36 cellular contexts compared by ENCODE assay signal in the genomic region with DNA sequence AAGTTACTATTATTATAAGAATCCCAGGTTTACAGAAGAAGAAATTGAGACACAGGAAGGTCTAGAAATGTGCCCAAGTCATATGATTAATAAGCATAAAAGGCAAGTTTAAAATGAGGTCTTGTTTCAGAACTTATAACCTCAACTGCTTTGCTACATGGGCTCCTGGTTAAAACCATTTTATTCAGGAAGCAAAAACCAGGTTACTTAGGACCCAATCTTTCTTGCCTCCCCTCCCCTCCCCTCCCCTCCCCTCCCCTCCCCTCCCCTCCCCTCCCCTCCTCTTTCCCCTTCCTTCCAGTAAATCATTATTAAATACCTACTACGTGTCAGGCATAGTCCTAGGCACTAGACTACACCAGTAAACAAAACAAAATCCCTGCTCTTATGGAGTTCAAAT.
"Had no signal": no experiment of that assay in that cellular context is flagged by ENCODE, and none has a peak within 500 bp of the region (broad histone marks: within the 10 kb centered on the region; RNA-seq: fewer than 3 reads in every experiment).

No MANE protein-coding gene starts in this region.

- H3K4me1 ChIP-seq: body of pancreas, gastrocnemius medialis had no signal

- FAIRE-seq: colon had no signal

- H3K9me3 Mint-ChIP-seq: activated CD4-positive, alpha-beta memory T cell treated with anti-CD3 and anti-CD28 coated beads for 36 hours; activated CD4-positive, alpha-beta T cell treated with anti-CD3 and anti-CD28 coated beads, Interleukin-2, amount 10 ng/mL, durations not matched to agents 24 days and 14 days; activated naive CD4-positive, alpha-beta T cell treated with anti-CD3 and anti-CD28 coated beads for 36 hours; activated naive CD4-positive, alpha-beta T cell treated with anti-CD3 and anti-CD28 coated beads, Interleukin-2, amount 50 U/mL, for 24 hours; activated naive CD8-positive, alpha-beta T cell treated with anti-CD3 and anti-CD28 coated beads for 36 hours; activated T-helper 1 cell treated with anti-CD3 and anti-CD28 coated beads, Interleukin-12 subunit alpha, Interleukin-12 subunit beta, Interleukin-2, Interleukin-4 antibody, amounts not matched to agents 30 ng/mL and 10 ng/mL and 1 ng/mL, durations not matched to agents 14 hours and 24 hours and 36 hours; activated T-helper 2 cell treated with anti-CD3 and anti-CD28 coated beads, Interferon-gamma antibody, Interleukin-2, Interleukin-4, amounts not matched to agents 10 μg/mL and 5 μg/mL and 100 μg/mL, durations not matched to agents 14 hours and 24 hours and 36 hours had no signal

- DNase-seq: activated B cell treated with CpG ODN at 0.5 μM for 24 hours; activated CD4-positive, alpha-beta memory T cell treated with anti-CD3 and anti-CD28 coated beads for 36 hours; activated CD4-positive, alpha-beta T cell treated with anti-CD3 and anti-CD28 coated beads, Interleukin-2, amount 10 ng/mL, durations not matched to agents 24 days and 14 days; activated CD8-positive, alpha-beta memory T cell treated with anti-CD3 and anti-CD28 coated beads, Interleukin-2, amount 10 ng/mL, durations not matched to agents 7 days and 5 days; activated CD8-positive, alpha-beta memory T cell treated with anti-CD3 and anti-CD28 coated beads, Interleukin-2, amount 50 U/mL, for 4 hours; activated CD8-positive, alpha-beta T cell treated with anti-CD3 and anti-CD28 coated beads, Interleukin-2, amount 10 ng/mL, durations not matched to agents 7 days and 5 days; activated effector memory CD4-positive, alpha-beta T cell treated with anti-CD3 and anti-CD28 coated beads, Interleukin-2, amount 50 U/mL, for 16 hours; activated naive CD4-positive, alpha-beta T cell treated with anti-CD3 and anti-CD28 coated beads for 36 hours; activated naive CD8-positive, alpha-beta T cell treated with anti-CD3 and anti-CD28 coated beads for 36 hours; activated naive CD8-positive, alpha-beta T cell treated with anti-CD3 and anti-CD28 coated beads, Interleukin-2, amount 50 U/mL, for 24 hours; activated T-cell treated with anti-CD3 and anti-CD28 coated beads, Interleukin-2, amount 50 U/mL, for 1 hour; activated T-cell treated with anti-CD3 and anti-CD28 coated beads, Interleukin-2, amount 50 U/mL, for 48 hours; adrenal gland; amygdala; aorta; body of pancreas; caudate nucleus; cortex of kidney; dermis blood vessel endothelial cell; effector CD4-positive, alpha-beta T cell; effector memory CD8-positive, alpha-beta T cell; erythroblast; foreskin keratinocyte; gastrocnemius medialis; glutamatergic neuron; heart left ventricle; T-helper 17 cell; T1000; WERI-Rb-1 had no signal

- H3K9me3 ChIP-seq: adrenal gland, body of pancreas, esophagus muscularis mucosa, gastrocnemius medialis, heart left ventricle had no signal

- ATAC-seq: activated CD4-positive, CD25-positive, alpha-beta regulatory T cell treated with anti-CD3 and anti-CD28 coated beads, Interleukin-2, amount 50 U/mL, for 24 hours; activated CD8-positive, alpha-beta memory T cell treated with anti-CD3 and anti-CD28 coated beads, Interleukin-2, amount 10 ng/mL, durations not matched to agents 7 days and 5 days; activated CD8-positive, alpha-beta T cell treated with anti-CD3 and anti-CD28 coated beads, Interleukin-2, amount 10 ng/mL, durations not matched to agents 7 days and 5 days; activated naive CD8-positive, alpha-beta T cell treated with anti-CD3 and anti-CD28 coated beads, Interleukin-2, amount 50 U/mL, for 24 hours; body of pancreas; effector memory CD8-positive, alpha-beta T cell; foreskin keratinocyte; gastrocnemius medialis; heart left ventricle; T-helper 17 cell had no signal

- H3K27ac Mint-ChIP-seq: activated B cell treated with CpG ODN at 0.5 μM for 24 hours; activated CD4-positive, alpha-beta memory T cell treated with anti-CD3 and anti-CD28 coated beads for 36 hours; activated CD4-positive, alpha-beta T cell treated with anti-CD3 and anti-CD28 coated beads, Interleukin-2, amount 10 ng/mL, durations not matched to agents 24 days and 14 days; activated CD8-positive, alpha-beta memory T cell treated with anti-CD3 and anti-CD28 coated beads, Interleukin-2, amount 10 ng/mL, durations not matched to agents 7 days and 5 days; activated CD8-positive, alpha-beta T cell treated with anti-CD3 and anti-CD28 coated beads, Interleukin-2, amount 10 ng/mL, durations not matched to agents 7 days and 5 days; activated naive CD4-positive, alpha-beta T cell treated with anti-CD3 and anti-CD28 coated beads for 36 hours; activated naive CD4-positive, alpha-beta T cell treated with anti-CD3 and anti-CD28 coated beads, Interleukin-2, amount 50 U/mL, for 24 hours; activated naive CD8-positive, alpha-beta T cell treated with anti-CD3 and anti-CD28 coated beads for 36 hours; activated naive CD8-positive, alpha-beta T cell treated with anti-CD3 and anti-CD28 coated beads, Interleukin-2, amount 50 U/mL, for 24 hours; activated T-helper 1 cell treated with anti-CD3 and anti-CD28 coated beads, Interleukin-12 subunit alpha, Interleukin-12 subunit beta, Interleukin-2, Interleukin-4 antibody, amounts not matched to agents 30 ng/mL and 10 ng/mL and 1 ng/mL, durations not matched to agents 14 hours and 24 hours and 36 hours; activated T-helper 2 cell treated with anti-CD3 and anti-CD28 coated beads, Interferon-gamma antibody, Interleukin-2, Interleukin-4, amounts not matched to agents 10 μg/mL and 5 μg/mL and 100 μg/mL, durations not matched to agents 14 hours and 24 hours and 36 hours; effector memory CD8-positive, alpha-beta T cell; T-helper 17 cell; T-helper 2 cell treated with Interferon-gamma antibody and Interleukin-4, amounts not matched to agents 5 μg/mL and 100 μg/mL, for 36 hours had no signal

- H3K4me1 Mint-ChIP-seq: activated B cell treated with CpG ODN at 0.5 μM for 24 hours; activated CD4-positive, alpha-beta T cell treated with anti-CD3 and anti-CD28 coated beads, Interleukin-2, amount 10 ng/mL, durations not matched to agents 24 days and 14 days; activated CD8-positive, alpha-beta memory T cell treated with anti-CD3 and anti-CD28 coated beads, Interleukin-2, amount 10 ng/mL, durations not matched to agents 7 days and 5 days; activated naive CD4-positive, alpha-beta T cell treated with anti-CD3 and anti-CD28 coated beads, Interleukin-2, amount 50 U/mL, for 24 hours; activated naive CD8-positive, alpha-beta T cell treated with anti-CD3 and anti-CD28 coated beads for 36 hours; activated naive CD8-positive, alpha-beta T cell treated with anti-CD3 and anti-CD28 coated beads, Interleukin-2, amount 50 U/mL, for 24 hours; T-helper 17 cell had no signal

- H3K27ac ChIP-seq: adrenal gland, body of pancreas, esophagus muscularis mucosa, foreskin keratinocyte, gastrocnemius medialis, heart left ventricle, WERI-Rb-1 had no signal

- H3K4me3 Mint-ChIP-seq: activated B cell treated with CpG ODN at 0.5 μM for 24 hours; activated CD4-positive, alpha-beta memory T cell treated with anti-CD3 and anti-CD28 coated beads for 36 hours; activated CD4-positive, alpha-beta T cell treated with anti-CD3 and anti-CD28 coated beads, Interleukin-2, amount 10 ng/mL, durations not matched to agents 24 days and 14 days; activated CD8-positive, alpha-beta memory T cell treated with anti-CD3 and anti-CD28 coated beads, Interleukin-2, amount 10 ng/mL, durations not matched to agents 7 days and 5 days; activated CD8-positive, alpha-beta T cell treated with anti-CD3 and anti-CD28 coated beads, Interleukin-2, amount 10 ng/mL, durations not matched to agents 7 days and 5 days; activated naive CD4-positive, alpha-beta T cell treated with anti-CD3 and anti-CD28 coated beads for 36 hours; activated naive CD4-positive, alpha-beta T cell treated with anti-CD3 and anti-CD28 coated beads, Interleukin-2, amount 50 U/mL, for 24 hours; activated naive CD8-positive, alpha-beta T cell treated with anti-CD3 and anti-CD28 coated beads for 36 hours; activated naive CD8-positive, alpha-beta T cell treated with anti-CD3 and anti-CD28 coated beads, Interleukin-2, amount 50 U/mL, for 24 hours; activated T-helper 1 cell treated with anti-CD3 and anti-CD28 coated beads, Interleukin-12 subunit alpha, Interleukin-12 subunit beta, Interleukin-2, Interleukin-4 antibody, amounts not matched to agents 30 ng/mL and 10 ng/mL and 1 ng/mL, durations not matched to agents 14 hours and 24 hours and 36 hours; effector memory CD8-positive, alpha-beta T cell; T-helper 17 cell; T-helper 2 cell treated with Interferon-gamma antibody and Interleukin-4, amounts not matched to agents 5 μg/mL and 100 μg/mL, for 36 hours had no signal

- H3K27me3 ChIP-seq: adrenal gland, body of pancreas, esophagus muscularis mucosa, foreskin keratinocyte, gastrocnemius medialis, heart left ventricle had no signal

- H3K36me3 Mint-ChIP-seq: activated CD4-positive, alpha-beta memory T cell treated with anti-CD3 and anti-CD28 coated beads for 36 hours; activated CD8-positive, alpha-beta memory T cell treated with anti-CD3 and anti-CD28 coated beads, Interleukin-2, amount 10 ng/mL, durations not matched to agents 7 days and 5 days; activated naive CD4-positive, alpha-beta T cell treated with anti-CD3 and anti-CD28 coated beads, Interleukin-2, amount 50 U/mL, for 24 hours; activated naive CD8-positive, alpha-beta T cell treated with anti-CD3 and anti-CD28 coated beads for 36 hours had no signal

- H3K4me3 ChIP-seq: adrenal gland, body of pancreas, esophagus muscularis mucosa, gastrocnemius medialis, heart left ventricle had no signal

- H3K36me3 ChIP-seq: adrenal gland, esophagus muscularis mucosa, gastrocnemius medialis, heart left ventricle, WERI-Rb-1 had no signal

- H3K27me3 Mint-ChIP-seq: activated B cell treated with CpG ODN at 0.5 μM for 24 hours; activated CD4-positive, alpha-beta memory T cell treated with anti-CD3 and anti-CD28 coated beads for 36 hours; activated CD4-positive, alpha-beta T cell treated with anti-CD3 and anti-CD28 coated beads, Interleukin-2, amount 10 ng/mL, durations not matched to agents 24 days and 14 days; activated CD8-positive, alpha-beta memory T cell treated with anti-CD3 and anti-CD28 coated beads, Interleukin-2, amount 10 ng/mL, durations not matched to agents 7 days and 5 days; activated naive CD4-positive, alpha-beta T cell treated with anti-CD3 and anti-CD28 coated beads, Interleukin-2, amount 50 U/mL, for 24 hours; activated naive CD8-positive, alpha-beta T cell treated with anti-CD3 and anti-CD28 coated beads for 36 hours; activated naive CD8-positive, alpha-beta T cell treated with anti-CD3 and anti-CD28 coated beads, Interleukin-2, amount 50 U/mL, for 24 hours; effector memory CD8-positive, alpha-beta T cell; T-helper 17 cell had no signal
